11 cellular contexts compared by ENCODE assay signal in genomic region chr5:157652377-157652692, GRCh38. TPM values are rescaled to one million over a fixed set of nuclear protein-coding genes. Genes with fewer than 3 reads are reported as not detected.
DNase-seq lines count a peak whose midpoint lies in the region; ATAC-seq and TF ChIP-seq lines count a peak whose summit lies in the region.
"Had no signal": no experiment of that assay in that cellular context is flagged by ENCODE, and none has a peak within 500 bp of the region (broad histone marks: within the 10 kb centered on the region; RNA-seq: fewer than 3 reads in every experiment).

Gene SOX30, minus strand, starts transcription at chr5:157652438. Its CDS starts 360 bp downstream, at chr5:157652078.

- POLR2A ChIA-PET in activated CD4-positive, alpha-beta memory T cell treated with anti-CD3 and anti-CD28 coated beads for 36 hours (lab: Charles Lee): no interaction called here

- 94 to 96% methylated on average over 15 of the region's 15 CpGs for WGBS in sigmoid colon, 2 donors

- TF ChIP-seq CTCF in Calu3 (IDR thresholded peaks at IDR 0.05; ENCODE audit: unreplicated experiment) (no peak), fibroblast of the aortic adventitia (IDR thresholded peaks at IDR 0.05; ENCODE audit: insufficient read depth, low read length) (no peak), sigmoid colon (IDR thresholded peaks at IDR 0.05) (no peak)

- peaks cover 0 to 7% (median 0%) of the 10 kb centered on the region in 4 donors for H3K9me3 ChIP-seq in sigmoid colon

- ATAC-seq in sciatic nerve (no peak), GM19455 (IDR thresholded peaks at IDR 0.05; ENCODE audit: unreplicated experiment) (no peak)

- no peaks in the 10 kb centered on the region for H3K4me1 Mint-ChIP-seq in Calu3 (ENCODE audit: low read depth, unreplicated experiment)
- H3K4me1 Mint-ChIP-seq in activated CD4-positive, alpha-beta memory T cell treated with anti-CD3 and anti-CD28 coated beads for 36 hours (ENCODE audit: low read depth): peaks cover 17% of the 10 kb centered on the region

- H3K4me1 ChIP-seq in sigmoid colon: peaks cover 0 to 12% (median 8%) of the 10 kb centered on the region in 4 donors

- peaks cover 17% of the 10 kb centered on the region for H3K9me3 Mint-ChIP-seq in Calu3 (ENCODE audit: low read depth, unreplicated experiment)
- peaks cover 30% of the 10 kb centered on the region for H3K9me3 Mint-ChIP-seq in activated CD4-positive, alpha-beta memory T cell treated with anti-CD3 and anti-CD28 coated beads for 36 hours

- CTCF ChIA-PET in Calu3 (lab: Charles Lee): no interaction called here
- CTCF ChIA-PET in activated CD4-positive, alpha-beta memory T cell treated with anti-CD3 and anti-CD28 coated beads for 36 hours (lab: Charles Lee): interaction anchor here (1.4 to 2.1 kb wide), 4 partner anchors 9 to 91 kb away, joined by 3 to 12 read pairs (median 4); partner anchors contain the start of gene LSM11

- no peaks in the 10 kb centered on the region for H3K27me3 Mint-ChIP-seq in Calu3 (ENCODE audit: unreplicated experiment)
- H3K27me3 Mint-ChIP-seq in activated CD4-positive, alpha-beta memory T cell treated with anti-CD3 and anti-CD28 coated beads for 36 hours: no peaks in the 10 kb centered on the region

- DNase-seq in Calu3: no peak
- no peak for DNase-seq in activated CD4-positive, alpha-beta memory T cell treated with anti-CD3 and anti-CD28 coated beads for 36 hours
- no peak for DNase-seq in fibroblast of the aortic adventitia (ENCODE audit: low read depth)
- DNase-seq in sigmoid colon: no peak
- DNase-seq in NCI-H345 treated with DMSO at 0.1 percent for 48 hours (lab: John Stamatoyannopoulos, UW; ENCODE audit: unreplicated experiment): no peak
- DNase-seq in sciatic nerve (ENCODE audit: low spot score): no peak
- DNase-seq in NCI-H82 treated with DMSO at 0.1 percent for 48 hours (lab: John Stamatoyannopoulos, UW; ENCODE audit: unreplicated experiment): no peak
- DNase-seq: MV-4-11; SIG-M5; stimulated activated CD4-positive, alpha-beta T cell treated with anti-CD3 and anti-CD28 coated beads, Interleukin-4, amount 100 ng/mL, for 1 hour had no signal

- H3K27ac ChIP-seq in sigmoid colon: peak within 1 kb of the TSS in 2 of 4 donors; percentile 36 to 57

- TF ChIP-seq POLR2A in sigmoid colon (IDR thresholded peaks at IDR 0.05): no peak

- H3K4me3 ChIP-seq in fibroblast of the aortic adventitia (ENCODE audit: low read depth, low read length): peak within 1 kb of the TSS; percentile 25
- H3K4me3 ChIP-seq in sigmoid colon: peak within 1 kb of the TSS; percentile 34 to 59 (median 48)

- no peaks in the 10 kb centered on the region for H3K36me3 ChIP-seq in sigmoid colon

- peaks cover 7% of the 10 kb centered on the region for H3K36me3 Mint-ChIP-seq in Calu3 (ENCODE audit: insufficient read depth, unreplicated experiment)
- H3K36me3 Mint-ChIP-seq in activated CD4-positive, alpha-beta memory T cell treated with anti-CD3 and anti-CD28 coated beads for 36 hours: peaks cover 15% of the 10 kb centered on the region

- TF ChIP-seq EP300 in sigmoid colon (IDR thresholded peaks at IDR 0.05): no peak

- intact Hi-C loops in Calu3 (cut with micrococcal nuclease; ENCODE audit: unreplicated experiment): no loop called here
- intact Hi-C loops in activated CD4-positive, alpha-beta memory T cell treated with anti-CD3 and anti-CD28 coated beads for 36 hours (cut with micrococcal nuclease): loop anchor here (5.0 kb wide), 1 partner anchor 110 kb away; no protein-coding TSS in a partner anchor
- intact Hi-C loops in sigmoid colon (cut with DNase I): loop anchor here (10.0 kb wide), 1 partner anchor 62 kb away; no protein-coding TSS in a partner anchor
- intact Hi-C loops in sciatic nerve (cut with DNase I): no loop called here

- BruUV-seq in Calu3 (replicated peaks; lab: Mats Ljungman, UMichigan): no TSS peak

- peak within 1 kb of the TSS; percentile 55 for H3K4me3 Mint-ChIP-seq in Calu3 (ENCODE audit: low read depth, unreplicated experiment)
- peak within 1 kb of the TSS; percentile 76 for H3K4me3 Mint-ChIP-seq in activated CD4-positive, alpha-beta memory T cell treated with anti-CD3 and anti-CD28 coated beads for 36 hours

- H3K27ac Mint-ChIP-seq in Calu3 (ENCODE audit: unreplicated experiment): peak within 1 kb of the TSS; percentile 29
- H3K27ac Mint-ChIP-seq in activated CD4-positive, alpha-beta memory T cell treated with anti-CD3 and anti-CD28 coated beads for 36 hours: peak within 1 kb of the TSS; percentile 79

- no peaks in the 10 kb centered on the region for H3K27me3 ChIP-seq in sigmoid colon

RNA-seq across cellular contexts. Expression of gene SOX30, which starts in this region (rescaled TPM):
- 0.09 TPM in 1 of 2 replicates, not detected in the other for total RNA-seq in Calu3 (2022)
- under 1 TPM; 0.65 to 0.93 TPM for total RNA-seq in activated CD4-positive, alpha-beta memory T cell treated with anti-CD3 and anti-CD28 coated beads for 36 hours
- total RNA-seq in fibroblast of the aortic adventitia (ENCODE audit: low replicate concordance): 0.09 TPM in 1 of 2 replicates, not detected in the other
- under 1 TPM in 2 of 4 donors, not detected in 2; 0.33 to 0.55 TPM for total RNA-seq in sigmoid colon
- polyA plus RNA-seq in sigmoid colon: under 1 TPM in 1 of 3 donors, not detected in 2; 0.12 TPM
- 0.13 TPM for total RNA-seq in sciatic nerve

Comparison
In these comparisons a context has a peak if more than half of its experiments do, and no peak if none do; other contexts are left out.
1. intact Hi-C loops: an anchor here in activated CD4-positive, alpha-beta memory T cell treated with anti-CD3 and anti-CD28 coated beads for 36 hours (5.0 kb wide) and sigmoid colon (10.0 kb wide); none called in Calu3 and sciatic nerve.